Comparison of ENCODE assay signal across 26 cellular contexts in the genomic region with DNA sequence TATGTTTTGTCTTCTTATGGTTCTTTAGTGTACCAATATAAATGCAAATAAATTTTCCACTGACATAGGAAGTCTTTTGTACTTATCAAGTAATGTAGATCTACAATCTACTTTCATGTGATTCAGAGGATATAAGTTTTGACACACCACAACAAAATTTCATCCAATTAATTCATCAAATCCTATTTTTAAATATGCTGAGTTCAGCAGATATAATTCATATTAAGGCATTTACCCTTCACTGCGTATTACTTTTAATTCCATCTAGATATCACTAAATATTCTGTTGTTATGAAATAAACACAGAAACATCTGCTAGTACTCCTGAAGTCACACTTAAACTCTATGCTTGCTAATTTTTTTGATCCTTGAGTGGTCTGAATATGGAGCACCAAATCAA.
"Had no signal": no experiment of that assay in that cellular context is flagged by ENCODE, and none has a peak within 500 bp of the region (broad histone marks: within the 10 kb centered on the region; RNA-seq: fewer than 3 reads in every experiment).

No MANE protein-coding gene starts in this region.

- H3K9me3 Mint-ChIP-seq: effector memory CD8-positive, alpha-beta T cell had no signal

- H3K4me1 Mint-ChIP-seq: endodermal cell had no signal

- H3K4me3 Mint-ChIP-seq: dendritic cell treated with granulocyte-macrophage colony-stimulating factor and Interleukin-4, amounts not matched to agents 40 ng/mL and 50 ng/mL, for 4 days; effector memory CD8-positive, alpha-beta T cell; endodermal cell had no signal

- H3K4me3 ChIP-seq: colonic mucosa, esophagus squamous epithelium, gastrocnemius medialis, heart right ventricle, left lung, lower lobe of right lung had no signal

- H3K9me3 ChIP-seq: colonic mucosa, esophagus squamous epithelium, gastrocnemius medialis, heart right ventricle, left lung, lower lobe of right lung had no signal

- FAIRE-seq: endometrium, islet of Langerhans, keratinocyte had no signal

- H3K4me1 ChIP-seq: colonic mucosa, esophagus squamous epithelium, gastrocnemius medialis, heart right ventricle, left lung, lower lobe of right lung had no signal

- H3K27ac ChIP-seq: colonic mucosa, epithelial cell of prostate, esophagus squamous epithelium, gastrocnemius medialis, heart right ventricle, left lung, lower lobe of right lung had no signal

- H3K27me3 ChIP-seq: colonic mucosa, esophagus squamous epithelium, gastrocnemius medialis, left lung had no signal

- DNase-seq: colonic mucosa; cortex of kidney; effector CD8-positive, alpha-beta T cell; effector memory CD8-positive, alpha-beta T cell; endodermal cell; erythroblast; esophagus squamous epithelium; foreskin fibroblast; foreskin melanocyte; gastrocnemius medialis; glutamatergic neuron; head of caudate nucleus; heart right ventricle; hippocampal formation; left cardiac atrium; left lung; left ventricle myocardium superior; lower lobe of right lung; mesendoderm; midbrain had no signal

- H3K27ac Mint-ChIP-seq: dendritic cell treated with granulocyte-macrophage colony-stimulating factor and Interleukin-4, amounts not matched to agents 40 ng/mL and 50 ng/mL, for 4 days; effector memory CD8-positive, alpha-beta T cell; endodermal cell had no signal

- ATAC-seq: effector memory CD8-positive, alpha-beta T cell; esophagus mucosa; gastrocnemius medialis; heart right ventricle; left cardiac atrium; left ventricle myocardium superior; lower lobe of right lung had no signal

- H3K36me3 ChIP-seq: colonic mucosa, esophagus squamous epithelium, gastrocnemius medialis, heart right ventricle, left lung, lower lobe of right lung had no signal
